16 cellular contexts compared by ENCODE assay signal in the genomic region with DNA sequence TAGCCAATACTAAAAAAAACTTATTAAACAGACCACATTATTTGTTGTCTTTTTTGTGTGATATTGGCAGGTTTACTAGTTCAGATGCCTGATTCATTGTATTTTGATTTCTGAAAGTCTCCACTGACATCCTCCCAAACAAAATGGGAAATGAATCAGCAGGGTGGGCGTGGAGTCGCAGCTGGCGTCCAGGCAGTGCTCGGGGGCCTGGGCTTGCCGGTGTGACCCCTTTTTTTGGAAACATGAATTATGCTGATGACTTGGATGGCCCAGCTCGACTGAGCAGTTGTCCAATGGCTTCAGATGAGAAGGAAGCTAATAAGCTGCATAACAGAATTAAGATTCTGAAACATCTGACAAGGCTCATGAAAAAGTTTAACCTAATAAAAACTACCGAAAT. TPM values are rescaled to one million over a fixed set of nuclear protein-coding genes. Genes with fewer than 3 reads are reported as not detected.
"Had no signal": no experiment of that assay in that cellular context is flagged by ENCODE, and none has a peak within 500 bp of the region (broad histone marks: within the 10 kb centered on the region; RNA-seq: fewer than 3 reads in every experiment).

No MANE protein-coding gene starts in this region.

- H3K27ac ChIP-seq: skin epidermis, stomach, vagina had no signal

- H3K9me3 ChIP-seq: mucosa of descending colon, stomach, vagina had no signal

- DNase-seq: activated CD4-positive, alpha-beta memory T cell treated with anti-CD3 and anti-CD28 coated beads, Interleukin-2, amount 10 ng/mL, durations not matched to agents 7 days and 5 days; activated CD4-positive, alpha-beta T cell treated with anti-CD3 and anti-CD28 coated beads for 1 hour; activated gamma-delta T cell; activated naive CD8-positive, alpha-beta T cell treated with anti-CD3 and anti-CD28 coated beads, Interleukin-2, amount 10 ng/mL, durations not matched to agents 7 days and 5 days; activated T-cell treated with anti-CD3 and anti-CD28 coated beads, Interleukin-2, amount 50 U/mL, for 48 hours; cerebellar nuclear complex; endodermal cell; hypothalamus; left colon; mucosa of descending colon; stomach; SW 1271 had no signal

- H3K36me3 ChIP-seq: stomach, vagina had no signal

- H3K4me3 ChIP-seq: lung, mucosa of descending colon, skin epidermis, stomach, vagina had no signal

- ATAC-seq: left colon; mucosa of descending colon; natural killer cell treated with Interleukin-12 subunit alpha and Interleukin-12 subunit beta and Interleukin-15 and Interleukin-18, amount 100 ng/mL, for 72 hours had no signal

RNA-seq across cellular contexts. Expression of gene KCNG2, which starts 1.7 kb away (rescaled TPM):
- total RNA-seq: activated CD4-positive, alpha-beta memory T cell treated with anti-CD3 and anti-CD28 coated beads, Interleukin-2, amount 10 ng/mL, durations not matched to agents 7 days and 5 days; activated naive CD8-positive, alpha-beta T cell treated with anti-CD3 and anti-CD28 coated beads, Interleukin-2, amount 10 ng/mL, durations not matched to agents 7 days and 5 days; endodermal cell; left colon; natural killer cell treated with Interleukin-12 subunit alpha and Interleukin-12 subunit beta and Interleukin-15 and Interleukin-18, amount 100 ng/mL, for 72 hours; vagina had no signal
